In genomic region chr1:193417945-193418744, GRCh38 we compare ENCODE assay signal across 8 cellular contexts.
DNase-seq lines count a peak whose midpoint lies in the region; ATAC-seq and TF ChIP-seq lines count a peak whose summit lies in the region.

No MANE protein-coding gene starts in this region.

- H3K27ac Mint-ChIP-seq in activated CD8-positive, alpha-beta memory T cell treated with anti-CD3 and anti-CD28 coated beads, Interleukin-2, amount 10 ng/mL, durations not matched to agents 7 days and 5 days = peak overlapping the region; percentile 77
- peak overlapping the region; percentile 4 to 80 for H3K27ac Mint-ChIP-seq in activated naive CD4-positive, alpha-beta T cell treated with anti-CD3 and anti-CD28 coated beads, Interleukin-2, amount 50 U/mL, for 72 hours

- no peak for TF ChIP-seq EP300 in tibial nerve (IDR thresholded peaks at IDR 0.05)

- peaks cover 23% of the 10 kb centered on the region for H3K4me1 Mint-ChIP-seq in activated CD8-positive, alpha-beta memory T cell treated with anti-CD3 and anti-CD28 coated beads, Interleukin-2, amount 10 ng/mL, durations not matched to agents 7 days and 5 days

- no peaks in the 10 kb centered on the region for H3K36me3 ChIP-seq in IMR-90 (ENCODE audit: control insufficient read depth, insufficient read depth, low read length)
- no peaks in the 10 kb centered on the region for H3K36me3 ChIP-seq in tibial nerve

- H3K4ac ChIP-seq in IMR-90 (ENCODE audit: low read depth, low read length) = no peak overlapping the region

- H3K9me3 Mint-ChIP-seq in activated CD8-positive, alpha-beta memory T cell treated with anti-CD3 and anti-CD28 coated beads, Interleukin-2, amount 10 ng/mL, durations not matched to agents 7 days and 5 days (ENCODE audit: low read depth) = peaks cover 2% of the 10 kb centered on the region
- H3K9me3 Mint-ChIP-seq in activated naive CD4-positive, alpha-beta T cell treated with anti-CD3 and anti-CD28 coated beads, Interleukin-2, amount 50 U/mL, for 72 hours = peaks cover 4 to 23% of the 10 kb centered on the region in 2 donors

- H2BK120ac ChIP-seq in IMR-90 (ENCODE audit: low read depth, low read length) = peak overlapping the region; percentile 18; the same call in 1 of the 2 replicates

- no peak overlapping the region for H4K91ac ChIP-seq in IMR-90 (ENCODE audit: insufficient read depth, low read depth, low read length)

- H4K20me1 ChIP-seq in IMR-90 (ENCODE audit: insufficient read depth, low read length) = no peaks in the 10 kb centered on the region

- H2AK9ac ChIP-seq in IMR-90 (replicated peaks; ENCODE audit: low read depth, low read length, poor library complexity) = no peak overlapping the region

- H3K27me3 Mint-ChIP-seq in activated CD8-positive, alpha-beta memory T cell treated with anti-CD3 and anti-CD28 coated beads, Interleukin-2, amount 10 ng/mL, durations not matched to agents 7 days and 5 days = no peaks in the 10 kb centered on the region

- H2BK20ac ChIP-seq in IMR-90 (ENCODE audit: low read depth, low read length) = peak overlapping the region; percentile 6; the same call in 1 of the 2 replicates

- TF ChIP-seq CTCF in IMR-90 (conservative IDR thresholded peaks at IDR 0.05; ENCODE audit: low read depth, low read length) (no peak), tibial nerve (IDR thresholded peaks at IDR 0.05) (no peak)

- peak overlapping the region; percentile 95 for H3K4me2 ChIP-seq in IMR-90 (ENCODE audit: low read depth, low read length)

- H3K4me3 ChIP-seq in IMR-90 (ENCODE audit: insufficient read depth, low read depth, low read length) (peak overlapping the region; percentile 25; the same call in 1 of the 2 replicates), tibial nerve (peak overlapping the region; percentile 13 to 43 (median 29))

- peak overlapping the region; percentile 88; the same call in 1 of the 2 replicates for H3K18ac ChIP-seq in IMR-90 (ENCODE audit: low read depth, low read length)

- POLR2A ChIA-PET in IMR-90 (lab: Charles Lee; ENCODE audit: unreplicated experiment) = no interaction called here

- 0 out of 2 replicates have a peak overlapping the region, but pooled peaks have one; percentile 30 for H3K14ac ChIP-seq in IMR-90 (replicated peaks; ENCODE audit: low read depth, low read length)

- H3K79me1 ChIP-seq in IMR-90 (ENCODE audit: low read depth in 1 of 2, low read length in 2 of 2) = no peaks in the 10 kb centered on the region

- dilution Hi-C loops in IMR-90 (cut with HindIII; ENCODE audit: low sequenced_read_pairs, unreplicated experiment) = no loop called here

- TF ChIP-seq RAD21 in IMR-90 (IDR thresholded peaks at IDR 0.05; ENCODE audit: low read length) = no peak

- in situ Hi-C loops in IMR-90 (cut with MboI; ENCODE audit: low sequenced_read_pairs) = no loop called here

- H3K9ac ChIP-seq in IMR-90 (ENCODE audit: low read depth, low read length) = peak overlapping the region; percentile 63

- peaks cover 15% of the 10 kb centered on the region for H3K36me3 Mint-ChIP-seq in activated CD8-positive, alpha-beta memory T cell treated with anti-CD3 and anti-CD28 coated beads, Interleukin-2, amount 10 ng/mL, durations not matched to agents 7 days and 5 days
- H3K36me3 Mint-ChIP-seq in activated naive CD4-positive, alpha-beta T cell treated with anti-CD3 and anti-CD28 coated beads, Interleukin-2, amount 50 U/mL, for 72 hours = peaks cover 3 to 19% of the 10 kb centered on the region in 2 donors

- no peaks in the 10 kb centered on the region for H3K9me1 ChIP-seq in IMR-90 (ENCODE audit: insufficient read depth, low read length)

- H3K4me3 Mint-ChIP-seq in activated CD8-positive, alpha-beta memory T cell treated with anti-CD3 and anti-CD28 coated beads, Interleukin-2, amount 10 ng/mL, durations not matched to agents 7 days and 5 days = peak overlapping the region; percentile 69

- DNase-seq in activated CD8-positive, alpha-beta memory T cell treated with anti-CD3 and anti-CD28 coated beads, Interleukin-2, amount 10 ng/mL, durations not matched to agents 7 days and 5 days = no peak
- DNase-seq in activated CD8-positive, alpha-beta memory T cell treated with anti-CD3 and anti-CD28 coated beads for 24 hours = no peak
- peak; percentile 58 for DNase-seq in IMR-90
- no peak for DNase-seq in activated naive CD4-positive, alpha-beta T cell treated with anti-CD3 and anti-CD28 coated beads, Interleukin-2, amount 50 U/mL, for 72 hours (ENCODE audit: low spot score in 2 of 2)
- DNase-seq in kidney glomerular epithelial cell (lab: John Stamatoyannopoulos, UW) = peak; percentile 30
- DNase-seq in tibial nerve (ENCODE audit: low spot score in 2 of 2) = no peak
- DNase-seq in effector CD8-positive, alpha-beta T cell (lab: John Stamatoyannopoulos, UW) = no peak

- peak; percentile 93 for ATAC-seq in activated CD8-positive, alpha-beta memory T cell treated with anti-CD3 and anti-CD28 coated beads, Interleukin-2, amount 10 ng/mL, durations not matched to agents 7 days and 5 days
- ATAC-seq in IMR-90 (ENCODE audit: low read depth) (peak; percentile 88), GM18873 (IDR thresholded peaks at IDR 0.05; ENCODE audit: low FRiP score, unreplicated experiment) (no peak)
- peak; percentile 94 to 96 for ATAC-seq in activated naive CD4-positive, alpha-beta T cell treated with anti-CD3 and anti-CD28 coated beads, Interleukin-2, amount 50 U/mL, for 72 hours

- H2AK5ac ChIP-seq in IMR-90 (ENCODE audit: low read depth, low read length) = no peak overlapping the region

- 78% methylated on average over 1 of the region's 4 CpGs; no CpG with 5 or more reads in 1 of the 2 experiments for WGBS in IMR-90 (ENCODE audit: extremely low coverage in 2 of 2, insufficient read length in 1 of 2), 2 experiments
- 23 to 24% methylated on average over 4 of the region's 4 CpGs for WGBS in tibial nerve, 2 donors

- H3K4me1 ChIP-seq in IMR-90 (ENCODE audit: control insufficient read depth, insufficient read depth, low read length) = peaks cover 1% of the 10 kb centered on the region; the same call in 1 of the 2 replicates
- peaks cover 0 to 15% (median 0%) of the 10 kb centered on the region in 4 donors for H3K4me1 ChIP-seq in tibial nerve

- H3K9me3 ChIP-seq in IMR-90 (ENCODE audit: control insufficient read depth, insufficient read depth, low read length) = no peaks in the 10 kb centered on the region
- H3K9me3 ChIP-seq in tibial nerve = no peaks in the 10 kb centered on the region

- CTCF ChIA-PET in activated CD8-positive, alpha-beta memory T cell treated with anti-CD3 and anti-CD28 coated beads, Interleukin-2, amount 10 ng/mL, durations not matched to agents 7 days and 5 days (lab: Charles Lee) = interaction anchor here (1.3 kb wide), 1 partner anchor 10 kb away, joined by 3 read pairs; no protein-coding TSS in a partner anchor
- CTCF ChIA-PET in IMR-90 (lab: Yijun Ruan, JAX) = no interaction called here

- H3K27ac ChIP-seq in IMR-90 (ENCODE audit: insufficient read depth, low read length) = peak overlapping the region; percentile 25; the same call in 1 of the 2 replicates
- peak overlapping the region; percentile 17 to 73 (median 67) for H3K27ac ChIP-seq in tibial nerve

- no peak for TF ChIP-seq POLR2A in IMR-90 (IDR thresholded peaks at IDR 0.05; ENCODE audit: low read depth, low read length)
- no peak for TF ChIP-seq POLR2A in tibial nerve (IDR thresholded peaks at IDR 0.05)

- no peaks in the 10 kb centered on the region for H3K27me3 ChIP-seq in IMR-90 (ENCODE audit: control insufficient read depth, insufficient read depth, low read length)
- H3K27me3 ChIP-seq in tibial nerve = no peaks in the 10 kb centered on the region

- H4K8ac ChIP-seq in IMR-90 (ENCODE audit: low read depth in 2 of 2, low read length in 2 of 2) = peak overlapping the region; percentile 2 to 66; a peak in 2 of 4 replicates

- no peak overlapping the region for H2BK15ac ChIP-seq in IMR-90 (ENCODE audit: low read depth, low read length)

- peak overlapping the region; percentile 37 for H4K5ac ChIP-seq in IMR-90 (ENCODE audit: low read depth, low read length)

- no peak overlapping the region for H3K56ac ChIP-seq in IMR-90 (ENCODE audit: extremely low read depth, insufficient read depth, low read length)

- no peak overlapping the region for H2BK5ac ChIP-seq in IMR-90 (ENCODE audit: low read depth, low read length, poor library complexity, severe bottlenecking)

- BruUV-seq in IMR-90 (replicated peaks; lab: Mats Ljungman, UMichigan) = no TSS peak

- no peak overlapping the region for H2AFZ ChIP-seq in IMR-90 (replicated peaks; ENCODE audit: low read length, poor library complexity)

- no peak overlapping the region for H3K23ac ChIP-seq in IMR-90 (ENCODE audit: low read depth, low read length)

- intact Hi-C loops in IMR-90 (cut with micrococcal nuclease) = no loop called here

TF ChIP-seq in IMR-90, 13 proteins besides CTCF, POLR2A, EP300 and RAD21:
- TF ChIP-seq RFX5 (IDR thresholded peaks at IDR 0.05; ENCODE audit: low read depth, low read length) (no peak), NFE2L2 (IDR thresholded peaks at IDR 0.05; ENCODE audit: low read depth, low read length) (no peak), CHD1 (IDR thresholded peaks at IDR 0.05; ENCODE audit: low read depth, low read length) (no peak), ELK1 (IDR thresholded peaks at IDR 0.05; ENCODE audit: borderline replicate concordance, low read depth, low read length) (no peak), BHLHE40 (IDR thresholded peaks at IDR 0.05; ENCODE audit: low read depth, low read length) (no peak), CEBPB (IDR thresholded peaks at IDR 0.05; ENCODE audit: low read depth, low read length) (no peak), RCOR1 (IDR thresholded peaks at IDR 0.05; ENCODE audit: insufficient replicate concordance, low read length) (no peak), MAZ (IDR thresholded peaks at IDR 0.05; ENCODE audit: borderline replicate concordance, low read depth, low read length) (no peak), SMC3 (IDR thresholded peaks at IDR 0.05; ENCODE audit: low read depth, low read length) (no peak), USF2 (IDR thresholded peaks at IDR 0.05; ENCODE audit: low read depth, low read length) (no peak)
TF ChIP-seq in IMR-90: peak in this region for 0.

Comparison
In these comparisons a context has a peak if more than half of its experiments do, and no peak if none do; other contexts are left out.
1. DNase-seq: peak in IMR-90 (single experiment) and kidney glomerular epithelial cell (single experiment); none in activated CD8-positive, alpha-beta memory T cell treated with anti-CD3 and anti-CD28 coated beads, Interleukin-2, amount 10 ng/mL, durations not matched to agents 7 days and 5 days (single experiment), activated CD8-positive, alpha-beta memory T cell treated with anti-CD3 and anti-CD28 coated beads for 24 hours (single experiment), activated naive CD4-positive, alpha-beta T cell treated with anti-CD3 and anti-CD28 coated beads, Interleukin-2, amount 50 U/mL, for 72 hours (0 of 2), tibial nerve (0 of 2) and effector CD8-positive, alpha-beta T cell (single experiment).